ENCODE assay signal across 22 cellular contexts in the genomic region with DNA sequence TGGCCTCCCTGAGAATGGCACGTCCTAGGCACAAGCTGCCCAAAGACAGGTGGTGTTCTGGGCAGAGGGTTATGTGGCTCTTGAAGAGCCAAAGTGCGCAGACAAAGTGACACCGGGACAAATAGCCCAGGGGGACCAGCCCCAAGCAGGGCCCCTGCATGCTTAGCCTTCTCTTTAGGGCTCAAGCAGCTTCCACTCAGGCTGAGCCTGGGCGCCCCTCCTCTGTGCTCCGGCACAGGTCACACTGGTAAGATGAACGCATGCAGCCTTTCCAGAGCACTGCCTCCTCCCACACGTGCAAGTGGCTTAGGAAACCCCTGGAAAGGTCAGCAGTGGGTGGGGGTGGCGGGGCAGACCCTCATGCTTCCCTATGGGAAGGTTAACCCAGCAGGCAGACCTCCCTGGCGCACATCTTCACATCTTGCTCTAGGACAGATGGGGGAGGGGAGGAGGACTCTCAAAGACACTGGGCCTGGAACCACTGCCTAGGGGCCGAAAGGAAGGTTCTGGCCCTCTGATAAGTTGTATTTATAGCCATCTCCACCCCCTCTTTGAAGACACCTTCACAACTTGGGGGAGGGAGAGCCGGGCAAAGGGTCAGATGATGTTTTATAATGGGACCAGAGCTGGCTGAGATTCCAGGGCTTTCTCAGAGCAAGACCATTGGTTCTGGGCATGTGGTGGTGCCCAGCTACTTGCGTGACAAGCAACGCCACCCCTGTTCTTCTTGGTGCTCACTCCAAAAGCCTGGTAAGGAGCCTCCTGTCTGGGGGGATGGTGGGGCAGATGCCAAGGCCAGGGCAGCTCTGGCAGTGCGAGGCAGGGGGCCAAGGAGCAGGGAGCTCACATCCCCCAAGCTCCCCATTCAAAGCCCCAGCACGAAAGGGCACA. TPM values are rescaled to one million over a fixed set of nuclear protein-coding genes. Genes with fewer than 3 reads are reported as not detected.
DNase-seq lines count a peak whose midpoint lies in the region; ATAC-seq and TF ChIP-seq lines count a peak whose summit lies in the region.
"Had no signal": no experiment of that assay in that cellular context is flagged by ENCODE, and none has a peak within 500 bp of the region (broad histone marks: within the 10 kb centered on the region; RNA-seq: fewer than 3 reads in every experiment).

No MANE protein-coding gene starts in this region.

- no peak for TF ChIP-seq EP300 in suprapubic skin (IDR thresholded peaks at IDR 0.05)

- no peak overlapping the region for H2BK15ac ChIP-seq in mesenchymal stem cell (ENCODE audit: low read depth, poor library complexity, severe bottlenecking)

- H3K27ac ChIP-seq in caudate nucleus (ENCODE audit: low read depth, low read length) (peak overlapping the region; percentile 36), mesenchymal stem cell (ENCODE audit: low read length, poor library complexity, severe bottlenecking) (no peak overlapping the region), suprapubic skin (peak overlapping the region; percentile 28)
- H3K27ac ChIP-seq: A549, hepatocyte had no signal

- H3K27me3 ChIP-seq in mesenchymal stem cell (ENCODE audit: control insufficient read depth in 1 of 2, insufficient read depth in 1 of 2, low read length in 2 of 2) (no peaks in the 10 kb centered on the region), suprapubic skin (no peaks in the 10 kb centered on the region)
- H3K27me3 ChIP-seq: hepatocyte had no signal

- H3K4ac ChIP-seq in mesenchymal stem cell (ENCODE audit: low read depth in 1 of 2, low read length in 2 of 2): peak overlapping the region in 1 of 2 experiments; percentile 24

- 95% methylated on average over 14 of the region's 15 CpGs for WGBS in mesenchymal stem cell
- WGBS in suprapubic skin: 63% methylated on average over 12 of the region's 15 CpGs

- H3K4me2 ChIP-seq in mesenchymal stem cell (ENCODE audit: low read length, poor library complexity, severe bottlenecking): no peak overlapping the region
- H3K4me2 ChIP-seq: A549, hepatocyte, smooth muscle cell had no signal

- no peak for TF ChIP-seq CTCF in suprapubic skin (IDR thresholded peaks at IDR 0.05)

- H3K9ac ChIP-seq in mesenchymal stem cell (ENCODE audit: low read length): peak overlapping the region; percentile 59

- no peak overlapping the region for H2BK120ac ChIP-seq in mesenchymal stem cell (ENCODE audit: low read depth, low read length)

- H3K18ac ChIP-seq in mesenchymal stem cell (ENCODE audit: low read depth in 1 of 2, low read length in 2 of 2): no peak overlapping the region

- H3K14ac ChIP-seq in mesenchymal stem cell (ENCODE audit: low read length in 2 of 2): no peak overlapping the region

- H3K4me3 ChIP-seq in mesenchymal stem cell (ENCODE audit: insufficient read depth in 1 of 2, low read depth in 1 of 2, low read length in 2 of 2): peak overlapping the region in 1 of 2 experiments; percentile 52
- H3K4me3 ChIP-seq in suprapubic skin: peak overlapping the region; percentile 98
- H3K4me3 ChIP-seq: A549, hepatocyte, smooth muscle cell had no signal

- no peak overlapping the region for H4K8ac ChIP-seq in mesenchymal stem cell (ENCODE audit: low read length)

- H3K4me1 ChIP-seq in mesenchymal stem cell (ENCODE audit: control insufficient read depth, insufficient read depth, low read depth, low read length) (peaks cover 29% of the 10 kb centered on the region), suprapubic skin (peaks cover 49% of the 10 kb centered on the region)

- no peaks in the 10 kb centered on the region for H3K9me3 ChIP-seq in mesenchymal stem cell (ENCODE audit: control insufficient read depth, low read length)
- H3K9me3 ChIP-seq in suprapubic skin: no peaks in the 10 kb centered on the region
- H3K9me3 ChIP-seq: A549 had no signal

- no peak overlapping the region for H2AFZ ChIP-seq in mesenchymal stem cell (ENCODE audit: low read depth, low read length)
- H2AFZ ChIP-seq: hepatocyte had no signal

- no peak overlapping the region for H4K91ac ChIP-seq in mesenchymal stem cell (ENCODE audit: low read length)

- H3K79me1 ChIP-seq in mesenchymal stem cell (replicated peaks; ENCODE audit: low read length, poor library complexity, severe bottlenecking): peaks cover 51% of the 10 kb centered on the region

- H2AK5ac ChIP-seq in mesenchymal stem cell (ENCODE audit: low read length, severe bottlenecking): no peak overlapping the region

- no peak for TF ChIP-seq POLR2A in suprapubic skin (IDR thresholded peaks at IDR 0.05)

- peak; percentile 61 for DNase-seq in activated effector memory CD4-positive, alpha-beta T cell treated with anti-CD3 and anti-CD28 coated beads, Interleukin-2, amount 50 U/mL, for 16 hours
- DNase-seq in activated effector memory CD4-positive, alpha-beta T cell treated with Interleukin-2 at 50 U/mL for 16 hours: no peak
- DNase-seq in caudate nucleus (lab: John Stamatoyannopoulos, UW) (no peak), mesenchymal stem cell (no peak), suprapubic skin (ENCODE audit: low spot score in 2 of 2) (no peak), NCI-H146 treated with DMSO at 0.1 percent for 48 hours (lab: John Stamatoyannopoulos, UW; ENCODE audit: unreplicated experiment) (no peak)
- DNase-seq: activated CD4-positive, CD25-positive, alpha-beta regulatory T cell; activated CD8-positive, alpha-beta memory T cell treated with anti-CD3 and anti-CD28 coated beads, Interleukin-2, amount 50 U/mL, for 4 hours; activated naive CD4-positive, alpha-beta T cell treated with anti-CD3 and anti-CD28 coated beads, Interleukin-2, amount 10 ng/mL, durations not matched to agents 7 days and 5 days; EL; KBM-7; NCI-H1105 treated with DMSO at 0.1 percent for 48 hours had no signal

- no peak for ATAC-seq in GM21576 (IDR thresholded peaks at IDR 0.05; ENCODE audit: unreplicated experiment)
- ATAC-seq in HG02642 (IDR thresholded peaks at IDR 0.05; ENCODE audit: poor library complexity, unreplicated experiment): no peak
- ATAC-seq: A549 had no signal

- H2BK12ac ChIP-seq in mesenchymal stem cell (ENCODE audit: low read length in 2 of 2): no peak overlapping the region

- peaks cover 67 to 70% of the 10 kb centered on the region in 2 experiments for H3K36me3 ChIP-seq in mesenchymal stem cell (ENCODE audit: control insufficient read depth in 1 of 2, insufficient read depth in 2 of 2, low read depth in 1 of 2, low read length in 2 of 2)
- peaks cover 68% of the 10 kb centered on the region for H3K36me3 ChIP-seq in suprapubic skin

- no peak overlapping the region for H3K23ac ChIP-seq in mesenchymal stem cell (ENCODE audit: low read length in 2 of 2)

- no peak overlapping the region for H2BK5ac ChIP-seq in mesenchymal stem cell (ENCODE audit: low read depth, low read length, poor library complexity, severe bottlenecking)

RNA-seq across cellular contexts. Expression of a gene that starts 5.5 kb away (rescaled TPM):
- 10.4 TPM for polyA plus RNA-seq in mesenchymal stem cell (2013, experiment 1 of 2)
- 10.7 TPM for polyA plus RNA-seq in mesenchymal stem cell (2013, experiment 2 of 2)
- 100 to 1,000 TPM; 105 to 125 (median 118) TPM for total RNA-seq in suprapubic skin

RNA-seq across cellular contexts. Expression of a gene that starts 16.4 kb away (rescaled TPM):
- polyA plus RNA-seq in mesenchymal stem cell (2013, experiment 1 of 2): 16.0 TPM
- polyA plus RNA-seq in mesenchymal stem cell (2013, experiment 2 of 2): 15.7 TPM
- total RNA-seq in suprapubic skin: 10 to 100 TPM; 12.6 to 21.7 (median 17.0) TPM

RNA-seq across cellular contexts. Expression of a gene that starts 17.3 kb away (rescaled TPM):
- 12.8 TPM for polyA plus RNA-seq in mesenchymal stem cell (2013, experiment 1 of 2)
- 11.6 TPM for polyA plus RNA-seq in mesenchymal stem cell (2013, experiment 2 of 2)
- total RNA-seq in suprapubic skin: 10 to 100 TPM; 17.8 to 26.7 (median 21.6) TPM

RNA-seq across cellular contexts. Expression of a gene that starts 27.5 kb away (rescaled TPM):
- 13.9 TPM for polyA plus RNA-seq in mesenchymal stem cell (2013, experiment 1 of 2)
- polyA plus RNA-seq in mesenchymal stem cell (2013, experiment 2 of 2): 12.8 TPM
- total RNA-seq in suprapubic skin: 10 to 100 TPM; 13.2 to 31.8 (median 24.8) TPM

RNA-seq across cellular contexts. Expression of a gene that starts 42.0 kb away (rescaled TPM):
- not detected for polyA plus RNA-seq in mesenchymal stem cell (2013, experiment 1 of 2)
- not detected for polyA plus RNA-seq in mesenchymal stem cell (2013, experiment 2 of 2)
- under 1 TPM in 2 of 4 donors, not detected in 2; 0.40 to 0.45 TPM for total RNA-seq in suprapubic skin
- total RNA-seq: hepatocyte; kidney epithelial cell; mesothelial cell of epicardium; osteocyte; smooth muscle cell; T-helper 1 cell treated with Interleukin-12 subunit alpha and Interleukin-12 subunit beta and Interleukin-4 antibody, amounts not matched to agents 30 ng/mL and 1 ng/mL, for 36 hours; ureter had no signal
- polyA plus RNA-seq: A549, hepatocyte had no signal
